9 cellular contexts compared by ENCODE assay signal in the genomic region with DNA sequence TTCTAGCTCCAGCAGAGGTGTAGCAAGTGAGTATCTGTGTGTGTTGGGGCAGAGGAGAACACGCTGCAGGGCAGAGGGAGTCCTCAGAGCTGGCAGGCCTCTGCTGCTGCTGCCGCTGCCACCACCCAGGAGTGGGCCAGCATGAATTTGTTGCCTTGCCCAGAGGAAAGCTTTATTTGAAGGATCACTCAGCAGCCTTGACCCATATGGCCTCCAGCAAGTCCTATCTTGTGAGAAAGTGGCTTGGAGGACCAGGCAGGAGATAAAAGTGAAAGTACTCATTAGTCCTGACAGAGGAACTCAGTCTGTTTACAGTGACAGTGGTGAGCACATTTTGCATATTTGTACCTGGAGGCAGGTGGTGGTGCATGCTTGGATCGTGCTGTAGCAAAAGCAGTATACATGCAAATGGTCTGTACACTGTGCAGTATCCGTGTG. TPM values are rescaled to one million over a fixed set of nuclear protein-coding genes. Genes with fewer than 3 reads are reported as not detected.
A peak's percentile ranks its signal among the peaks of the same experiment; 100 is the strongest.
DNase-seq lines count a peak whose midpoint lies in the region; ATAC-seq, FAIRE-seq and TF ChIP-seq lines count a peak whose summit lies in the region.
"Had no signal": no experiment of that assay in that cellular context is flagged by ENCODE, and none has a peak within 500 bp of the region (broad histone marks: within the 10 kb centered on the region; RNA-seq: fewer than 3 reads in every experiment).

No MANE protein-coding gene starts in this region.

- H3K9me3 ChIP-seq in small intestine (ENCODE audit: control insufficient read depth, low read depth) = no peaks in the 10 kb centered on the region

- 23 to 50% (median 27%) methylated on average over 4 of the region's 4 CpGs for WGBS in small intestine, 3 donors

- H3K27ac Mint-ChIP-seq in activated CD4-positive, alpha-beta T cell treated with anti-CD3 and anti-CD28 coated beads, Interleukin-2, amount 10 ng/mL, durations not matched to agents 24 days and 14 days = peak overlapping the region; percentile 64

- peak; percentile 56 for ATAC-seq in HG02852 (IDR thresholded peaks at IDR 0.05; ENCODE audit: unreplicated experiment)

- FAIRE-seq in small intestine (lab: Jason Lieb, UNC) = no peak
- FAIRE-seq: endometrium had no signal

- peak overlapping the region in 1 of 2 donors; percentile 34 for H3K27ac ChIP-seq in small intestine (ENCODE audit: low read depth in 1 of 2, low read length in 1 of 2)

- peak; percentile 57 for TF ChIP-seq POLR2A in Raji (IDR thresholded peaks at IDR 0.05; ENCODE audit: insufficient read depth, low read depth, low read length)

- no peaks in the 10 kb centered on the region for H3K27me3 Mint-ChIP-seq in activated CD4-positive, alpha-beta T cell treated with anti-CD3 and anti-CD28 coated beads, Interleukin-2, amount 10 ng/mL, durations not matched to agents 24 days and 14 days

- H3K27me3 ChIP-seq in small intestine (ENCODE audit: control insufficient read depth in 2 of 2, insufficient read depth in 2 of 2, low read length in 2 of 2) (no peaks in the 10 kb centered on the region), H7 (ENCODE audit: control insufficient read depth, insufficient read depth, low read length) (peaks cover 8% of the 10 kb centered on the region)

- H3K36me3 ChIP-seq in small intestine (ENCODE audit: control insufficient read depth in 2 of 2, insufficient read depth in 2 of 2, low read length in 2 of 2) (no peaks in the 10 kb centered on the region), H7 (replicated peaks; ENCODE audit: control insufficient read depth, insufficient read depth, low read length) (no peaks in the 10 kb centered on the region)

- peak; percentile 73 for DNase-seq in activated CD4-positive, alpha-beta T cell treated with anti-CD3 and anti-CD28 coated beads, Interleukin-2, amount 10 ng/mL, durations not matched to agents 24 days and 14 days
- no peak for DNase-seq in activated CD4-positive, alpha-beta T cell treated with anti-CD3 and anti-CD28 coated beads, Interleukin-2, amount 50 U/mL, for 48 hours
- peak; percentile 56 for DNase-seq in small intestine
- no peak for DNase-seq in H7
- DNase-seq in NK-92 (lab: John Stamatoyannopoulos, UW; ENCODE audit: unreplicated experiment) = no peak
- DNase-seq in NCI-H1930 (lab: John Stamatoyannopoulos, UW) = no peak

- H3K9me3 Mint-ChIP-seq in activated CD4-positive, alpha-beta T cell treated with anti-CD3 and anti-CD28 coated beads, Interleukin-2, amount 10 ng/mL, durations not matched to agents 24 days and 14 days = no peaks in the 10 kb centered on the region

- peaks cover 26% of the 10 kb centered on the region for H3K36me3 Mint-ChIP-seq in activated CD4-positive, alpha-beta T cell treated with anti-CD3 and anti-CD28 coated beads, Interleukin-2, amount 10 ng/mL, durations not matched to agents 24 days and 14 days (ENCODE audit: low read depth)

- intact Hi-C loops in activated CD4-positive, alpha-beta T cell treated with anti-CD3 and anti-CD28 coated beads, Interleukin-2, amount 10 ng/mL, durations not matched to agents 24 days and 14 days (cut with micrococcal nuclease) = loop anchor here (2.0 to 5.0 kb wide), 3 partner anchors 13 to 503 kb away; a partner anchor contains a TSS

- H3K4me1 ChIP-seq in small intestine (ENCODE audit: control insufficient read depth in 2 of 2, insufficient read depth in 1 of 2, low read depth in 1 of 2, low read length in 1 of 2) = peaks cover 0 to 18% of the 10 kb centered on the region in 2 donors

- H3K4me3 ChIP-seq in small intestine (ENCODE audit: low read depth in 1 of 2, low read length in 2 of 2) = peak overlapping the region in 1 of 2 donors; percentile 4
- H3K4me3 ChIP-seq in H7 (ENCODE audit: insufficient read depth, low read depth, low read length) = no peak overlapping the region

- peaks cover 78% of the 10 kb centered on the region for H3K4me1 Mint-ChIP-seq in activated CD4-positive, alpha-beta T cell treated with anti-CD3 and anti-CD28 coated beads, Interleukin-2, amount 10 ng/mL, durations not matched to agents 24 days and 14 days

- peak overlapping the region; percentile 91 for H3K4me3 Mint-ChIP-seq in activated CD4-positive, alpha-beta T cell treated with anti-CD3 and anti-CD28 coated beads, Interleukin-2, amount 10 ng/mL, durations not matched to agents 24 days and 14 days

RNA-seq across cellular contexts. Expression of a gene that starts 3.1 kb away (rescaled TPM):
- total RNA-seq in activated CD4-positive, alpha-beta T cell treated with anti-CD3 and anti-CD28 coated beads, Interleukin-2, amount 10 ng/mL, durations not matched to agents 24 days and 14 days = 55.6 and 56.6 TPM in 2 replicates
- polyA plus RNA-seq in small intestine = 1 to 10 TPM in 2 of 3 donors, under 1 TPM in 1; 0.67 to 5.7 (median 1.6) TPM
- 21.5 and 39.3 TPM in 2 replicates for total RNA-seq in H7 (2014; rRNA removed; shearing (Covaris generic))

Comparison
In these comparisons a context has a peak if more than half of its experiments do, and no peak if none do; other contexts are left out.
1. DNase-seq: peak in activated CD4-positive, alpha-beta T cell treated with anti-CD3 and anti-CD28 coated beads, Interleukin-2, amount 10 ng/mL, durations not matched to agents 24 days and 14 days (single experiment) and small intestine (single experiment); none in activated CD4-positive, alpha-beta T cell treated with anti-CD3 and anti-CD28 coated beads, Interleukin-2, amount 50 U/mL, for 48 hours (0 of 2), H7 (single experiment), NK-92 (single experiment) and NCI-H1930 (0 of 2).